8 cellular contexts compared by ENCODE assay signal in genomic region chr2:135311962-135312361, GRCh38.
"Had no signal": no experiment of that assay in that cellular context is flagged by ENCODE, and none has a peak within 500 bp of the region (broad histone marks: within the 10 kb centered on the region; RNA-seq: fewer than 3 reads in every experiment).

No MANE protein-coding gene starts in this region.

- DNase-seq: IMR-90, KBM-7, KG1 had no signal

- FAIRE-seq: HepG2, HTR-8/SVneo had no signal

- H3K4me2 ChIP-seq: KMS-11 had no signal

- H3K4me3 Mint-ChIP-seq: IgD-negative memory B cell had no signal

- H3K27me3 Mint-ChIP-seq: IgD-negative memory B cell had no signal

- H3K27ac Mint-ChIP-seq: IgD-negative memory B cell had no signal

- ATAC-seq: HepG2 had no signal

- H3K4me1 Mint-ChIP-seq: IgD-negative memory B cell had no signal

- H3K9ac ChIP-seq: KMS-11 had no signal

- H3K27ac ChIP-seq: HL-60, KMS-11 had no signal
